Comparison of ENCODE assay signal across 8 cellular contexts in the genomic region with DNA sequence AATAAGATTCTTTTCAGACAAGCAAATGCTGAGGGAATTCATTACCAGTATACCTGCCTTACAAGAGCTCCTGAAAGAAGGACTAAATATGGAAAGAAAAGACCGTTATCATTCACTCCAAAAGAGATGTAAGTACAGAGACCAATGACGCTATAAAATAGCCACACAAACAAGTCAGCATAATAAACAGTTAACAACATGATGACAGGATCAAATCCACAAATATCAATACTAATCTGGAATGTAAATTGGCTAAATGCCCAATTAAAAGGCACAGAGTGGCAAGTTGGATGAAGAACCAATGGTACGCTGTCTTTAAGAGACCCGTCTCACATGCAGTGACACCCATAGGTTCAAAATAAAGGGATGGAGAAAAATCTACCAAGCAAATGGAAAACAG.
"Had no signal": no experiment of that assay in that cellular context is flagged by ENCODE, and none has a peak within 500 bp of the region (broad histone marks: within the 10 kb centered on the region; RNA-seq: fewer than 3 reads in every experiment).

No MANE protein-coding gene starts in this region.

- H3K4me3 ChIP-seq: GM12878 had no signal

- FAIRE-seq: G401.6, GM12878, GM12891, GM12892, GM18507, GM19239 had no signal

- DNase-seq: GDM1, GF-D8 had no signal
